ENCODE assay signal across 9 cellular contexts in genomic region chr3:44338010-44338827, GRCh38. TPM values are rescaled to one million over a fixed set of nuclear protein-coding genes. Genes with fewer than 3 reads are reported as not detected.
DNase-seq lines count a peak whose midpoint lies in the region; ATAC-seq, FAIRE-seq and TF ChIP-seq lines count a peak whose summit lies in the region.
"Had no signal": no experiment of that assay in that cellular context is flagged by ENCODE, and none has a peak within 500 bp of the region (broad histone marks: within the 10 kb centered on the region; RNA-seq: fewer than 3 reads in every experiment).

Gene TCAIM (plus strand): TSS chr3:44338766. CDS start chr3:44354783, 16,017 bp downstream.

- peak; percentile 94 for ATAC-seq in GM19025 (IDR thresholded peaks at IDR 0.05; ENCODE audit: low read depth, unreplicated experiment)
- peak; percentile 93 for ATAC-seq in HG03342 (IDR thresholded peaks at IDR 0.05; ENCODE audit: unreplicated experiment)
- ATAC-seq in activated CD4-positive, CD25-positive, alpha-beta regulatory T cell treated with anti-CD3 and anti-CD28 coated beads, Interleukin-2, amount 50 U/mL, for 24 hours: peak; percentile 94 to 96

- FAIRE-seq in keratinocyte (lab: Jason Lieb, UNC): peak; percentile 65
- FAIRE-seq: TTC549 had no signal

- dilution Hi-C loops in keratinocyte (cut with MboI; ENCODE audit: extremely low pct_ligation_motif_present, low sequenced_read_pairs): no loop called here

- H3K9me3 ChIP-seq in keratinocyte (ENCODE audit: control insufficient read depth, low read depth, low read length): no peaks in the 10 kb centered on the region

- peak within 1 kb of the TSS; percentile 95 for H3K9ac ChIP-seq in keratinocyte (ENCODE audit: control insufficient read depth, extremely low read depth, insufficient read depth, low read length)

- H3K4me1 ChIP-seq in keratinocyte (ENCODE audit: control insufficient read depth, extremely low read depth, insufficient read depth, low read length): peaks cover 13% of the 10 kb centered on the region

- H2AFZ ChIP-seq in keratinocyte (ENCODE audit: control insufficient read depth, low read length): peak within 1 kb of the TSS; percentile 86

- H3K27me3 ChIP-seq in keratinocyte (ENCODE audit: control insufficient read depth, extremely low read depth, insufficient read depth, low read length): peaks cover 5% of the 10 kb centered on the region

- H3K27ac ChIP-seq in keratinocyte (ENCODE audit: control insufficient read depth, insufficient read depth, low read length): peak within 1 kb of the TSS; percentile 89

- H3K9me1 ChIP-seq in keratinocyte (ENCODE audit: control insufficient read depth, extremely low read depth, insufficient read depth, low read length): peaks cover 2% of the 10 kb centered on the region

- no peak for TF ChIP-seq CTCF in AG09319 (IDR thresholded peaks at IDR 0.05; ENCODE audit: low read depth, low read length)
- no peak for TF ChIP-seq CTCF in keratinocyte (optimal IDR thresholded peaks at IDR 0.05 in 1 of 3, IDR thresholded peaks at IDR 0.05 in 1 of 3, conservative IDR thresholded peaks at IDR 0.05 in 1 of 3; ENCODE audit: extremely low read depth in 1 of 3, insufficient read depth in 2 of 3, low read length in 3 of 3)

- H3K79me2 ChIP-seq in keratinocyte (ENCODE audit: control insufficient read depth, insufficient read depth, low read length): peaks cover 25% of the 10 kb centered on the region

- peak; percentile 94 for DNase-seq in AG09319 (ENCODE audit: extremely low read depth, low read depth)
- peak; percentile 87 to 95 for DNase-seq in NCI-H446 (lab: John Stamatoyannopoulos, UW)
- DNase-seq in cerebellar cortex (ENCODE audit: low spot score): peak; percentile 97
- DNase-seq in keratinocyte (ENCODE audit: low read depth, low spot score): peak; percentile 81
- DNase-seq in stimulated activated CD4-positive, alpha-beta T cell treated with anti-CD3 and anti-CD28 coated beads, Interleukin-15, amount 100 ng/mL, for 1 hour (ENCODE audit: low read depth in 1 of 2, low spot score in 1 of 2): peak; percentile 97 to 98

- no peaks in the 10 kb centered on the region for H3K36me3 ChIP-seq in keratinocyte (ENCODE audit: control insufficient read depth in 2 of 2, extremely low read depth in 1 of 2, insufficient read depth in 2 of 2, low read length in 2 of 2)

- H3K4me2 ChIP-seq in keratinocyte (ENCODE audit: control insufficient read depth, extremely low read depth, insufficient read depth, low read depth, low read length): peak within 1 kb of the TSS; percentile 95

- H3K4me3 ChIP-seq in keratinocyte (ENCODE audit: control insufficient read depth in 2 of 3, extremely low read depth in 1 of 3, insufficient read depth in 2 of 3, low read depth in 1 of 3, low read length in 3 of 3): peak within 1 kb of the TSS; percentile 60 to 96 (median 86)

- H4K20me1 ChIP-seq in keratinocyte (ENCODE audit: control insufficient read depth, extremely low read depth, insufficient read depth, low read length): no peaks in the 10 kb centered on the region

RNA-seq across cellular contexts. Expression of gene TCAIM, which starts in this region (rescaled TPM):
- polyA plus RNA-seq in keratinocyte: 19.4 to 28.0 TPM (median 20.5 TPM) in 3 replicates
- 11.4 TPM for polyA plus RNA-seq in keratinocyte (2011; ENCODE audit: low read depth)
- polyA plus RNA-seq in keratinocyte (2011; cell fraction: cytosol; rRNA removed): 16.8 and 29.9 TPM in 2 replicates
- polyA plus RNA-seq in keratinocyte (2011; cell fraction: nucleus; rRNA removed): 13.8 and 14.4 TPM in 2 replicates
- 13.4 and 17.4 TPM in 2 replicates for polyA plus RNA-seq in keratinocyte (2012; ENCODE audit: low replicate concordance)
- 2.3 to 25.6 TPM (median 15.8 TPM) in 3 replicates for polyA minus RNA-seq in keratinocyte
- 18.8 TPM for polyA minus RNA-seq in keratinocyte (2011; cell fraction: cytosol; rRNA and poly(A)+ RNA removed)
- polyA minus RNA-seq in keratinocyte (2011; cell fraction: nucleus; rRNA and poly(A)+ RNA removed): 12.3 and 17.7 TPM in 2 replicates

Comparison
In these comparisons a context has a peak if more than half of its experiments do, and no peak if none do; other contexts are left out.
1. Peak in every context shown above with its lines: DNase-seq, ATAC-seq, H3K4me3 ChIP-seq and H3K27ac ChIP-seq.